In genomic region chr19:3816566-3817218, GRCh38 we compare ENCODE assay signal across 23 cellular contexts. TPM values are rescaled to one million over a fixed set of nuclear protein-coding genes. Genes with fewer than 3 reads are reported as not detected.
"Had no signal": no experiment of that assay in that cellular context is flagged by ENCODE, and none has a peak within 500 bp of the region (broad histone marks: within the 10 kb centered on the region; RNA-seq: fewer than 3 reads in every experiment).

No MANE protein-coding gene starts in this region.

- H3K36me3 ChIP-seq: adrenal gland had no signal

- H3K9me3 ChIP-seq: adrenal gland had no signal

- H3K27me3 ChIP-seq: adrenal gland had no signal

- H3K4me3 Mint-ChIP-seq: activated CD8-positive, alpha-beta T cell treated with anti-CD3 and anti-CD28 coated beads for 36 hours; activated naive CD8-positive, alpha-beta T cell treated with anti-CD3 and anti-CD28 coated beads, Interleukin-2, amount 10 ng/mL, durations not matched to agents 7 days and 5 days; activated T-cell treated with anti-CD3 and anti-CD28 coated beads, Interleukin-2, amount 50 U/mL, for 72 hours; T-helper 1 cell treated with Interleukin-12 subunit alpha and Interleukin-12 subunit beta and Interleukin-4 antibody, amounts not matched to agents 30 μg/mL and 1 μg/mL, for 36 hours had no signal

- H3K27ac ChIP-seq: adrenal gland had no signal

- H3K9me3 Mint-ChIP-seq: activated naive CD8-positive, alpha-beta T cell treated with anti-CD3 and anti-CD28 coated beads, Interleukin-2, amount 10 ng/mL, durations not matched to agents 7 days and 5 days; activated T-cell treated with anti-CD3 and anti-CD28 coated beads, Interleukin-2, amount 50 U/mL, for 72 hours; T-helper 1 cell treated with Interleukin-12 subunit alpha and Interleukin-12 subunit beta and Interleukin-4 antibody, amounts not matched to agents 30 μg/mL and 1 μg/mL, for 36 hours had no signal

- ATAC-seq: activated CD4-positive, CD25-positive, alpha-beta regulatory T cell treated with anti-CD3 and anti-CD28 coated beads, Interleukin-2, amount 50 U/mL, for 24 hours; activated CD8-positive, alpha-beta T cell treated with anti-CD3 and anti-CD28 coated beads for 36 hours; activated T-cell treated with anti-CD3 and anti-CD28 coated beads, Interleukin-2, amount 50 U/mL, for 72 hours; PC-3 had no signal

- H3K27ac Mint-ChIP-seq: activated CD8-positive, alpha-beta T cell treated with anti-CD3 and anti-CD28 coated beads for 36 hours; activated naive CD8-positive, alpha-beta T cell treated with anti-CD3 and anti-CD28 coated beads, Interleukin-2, amount 10 ng/mL, durations not matched to agents 7 days and 5 days; activated T-cell treated with anti-CD3 and anti-CD28 coated beads, Interleukin-2, amount 50 U/mL, for 72 hours; activated T-helper 2 cell treated with anti-CD3 and anti-CD28 coated beads, Interferon-gamma antibody, Interleukin-2, Interleukin-4, amounts not matched to agents 10 μg/mL and 5 μg/mL and 100 μg/mL, durations not matched to agents 14 hours and 24 hours and 36 hours; T-helper 1 cell treated with Interleukin-12 subunit alpha and Interleukin-12 subunit beta and Interleukin-4 antibody, amounts not matched to agents 30 μg/mL and 1 μg/mL, for 36 hours had no signal

- DNase-seq: activated CD4-positive, alpha-beta T cell treated with anti-CD3 and anti-CD28 coated beads for 4 hours; activated CD8-positive, alpha-beta memory T cell treated with anti-CD3 and anti-CD28 coated beads, Interleukin-2, amount 50 U/mL, for 4 hours; activated CD8-positive, alpha-beta T cell treated with anti-CD3 and anti-CD28 coated beads for 36 hours; activated gamma-delta T cell treated with Interleukin-2 at 50 U/mL for 16 hours; activated naive CD4-positive, alpha-beta T cell treated with anti-CD3 and anti-CD28 coated beads, Interleukin-2, amount 50 U/mL, for 16 hours; activated naive CD8-positive, alpha-beta T cell treated with anti-CD3 and anti-CD28 coated beads, Interleukin-2, amount 10 ng/mL, durations not matched to agents 7 days and 5 days; activated T-cell treated with anti-CD3 and anti-CD28 coated beads, Interleukin-2, amount 50 U/mL, for 72 hours; adrenal gland; anterior cingulate cortex; Kasumi-1; NCI-H1105 treated with DMSO at 0.1 percent for 48 hours; NCI-H1436 treated with DMSO at 0.1 percent for 48 hours; NCI-H187; NCI-H2081; NCI-H446; NCI-H524; PC-3; SHP77 had no signal

- H3K4me3 ChIP-seq: adrenal gland had no signal

- H3K27me3 Mint-ChIP-seq: activated CD8-positive, alpha-beta T cell treated with anti-CD3 and anti-CD28 coated beads for 36 hours; activated naive CD8-positive, alpha-beta T cell treated with anti-CD3 and anti-CD28 coated beads, Interleukin-2, amount 10 ng/mL, durations not matched to agents 7 days and 5 days had no signal

RNA-seq across cellular contexts. Expression of gene MATK, which starts 30.5 kb away (rescaled TPM):
- total RNA-seq: PC-3 had no signal

RNA-seq across cellular contexts. Expression of gene RAX2, which starts 44.7 kb away (rescaled TPM):
- total RNA-seq: activated CD8-positive, alpha-beta T cell treated with anti-CD3 and anti-CD28 coated beads for 36 hours; activated naive CD8-positive, alpha-beta T cell treated with anti-CD3 and anti-CD28 coated beads, Interleukin-2, amount 10 ng/mL, durations not matched to agents 7 days and 5 days; activated T-cell treated with anti-CD3 and anti-CD28 coated beads, Interleukin-2, amount 50 U/mL, for 72 hours; activated T-helper 2 cell treated with anti-CD3 and anti-CD28 coated beads, Interferon-gamma antibody, Interleukin-2, Interleukin-4, amounts not matched to agents 10 μg/mL and 5 μg/mL and 100 μg/mL, durations not matched to agents 14 hours and 24 hours and 36 hours; adrenal gland; cardiac septum; PC-3; SK-MEL-5 had no signal

RNA-seq across cellular contexts. Expression of gene ZFR2, which starts 52.1 kb away (rescaled TPM):
- total RNA-seq: PC-3 had no signal
